Comparison of ENCODE assay signal across 24 cellular contexts in the genomic region with DNA sequence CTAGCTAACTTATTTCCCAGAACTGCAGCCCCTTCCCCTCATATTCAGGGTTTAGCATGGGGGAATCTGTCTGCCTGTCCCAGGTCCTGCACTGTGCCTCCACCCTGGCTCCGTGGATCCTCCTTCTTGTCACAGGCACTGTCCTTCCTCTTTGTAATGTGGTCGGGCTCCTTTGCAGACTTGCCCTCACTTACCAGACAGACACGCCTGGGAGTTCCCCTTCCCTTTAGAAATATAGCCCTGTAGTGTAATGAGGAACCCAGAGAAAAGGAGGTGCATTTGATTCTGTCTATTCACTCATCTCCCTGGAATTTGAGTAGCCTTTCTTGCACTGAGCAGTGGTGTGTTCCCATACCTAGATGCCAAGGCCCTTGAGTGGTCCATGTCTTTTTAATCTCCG.
DNase-seq lines count a peak whose midpoint lies in the region; ATAC-seq and TF ChIP-seq lines count a peak whose summit lies in the region.
"Had no signal": no experiment of that assay in that cellular context is flagged by ENCODE, and none has a peak within 500 bp of the region (broad histone marks: within the 10 kb centered on the region; RNA-seq: fewer than 3 reads in every experiment).

No MANE protein-coding gene starts in this region.

- no peak overlapping the region for H4K8ac ChIP-seq in neuronal stem cell (ENCODE audit: low read depth, low read length)

- no peak overlapping the region for H4K91ac ChIP-seq in neuronal stem cell (ENCODE audit: low read depth, low read length, poor library complexity)

- no peaks in the 10 kb centered on the region for H3K79me1 ChIP-seq in neuronal stem cell (ENCODE audit: low read depth, low read length)

- H3K27ac ChIP-seq in neuronal stem cell (replicated peaks; ENCODE audit: low read length): no peak overlapping the region
- no peak overlapping the region for H3K27ac ChIP-seq in CD4-positive, alpha-beta memory T cell (ENCODE audit: low read depth, low read length)
- H3K27ac ChIP-seq: heart left ventricle, tibial nerve, VCaP had no signal

- H3K36me3 ChIP-seq in neuronal stem cell (replicated peaks in 1 of 2; ENCODE audit: control insufficient read depth in 2 of 2, insufficient read depth in 2 of 2, low read length in 2 of 2): no peaks in the 10 kb centered on the region
- H3K36me3 ChIP-seq in CD4-positive, alpha-beta memory T cell (ENCODE audit: insufficient read depth, low read length): no peaks in the 10 kb centered on the region
- H3K36me3 ChIP-seq: HAP-1, heart left ventricle, tibial nerve had no signal

- no peaks in the 10 kb centered on the region for H3K36me3 Mint-ChIP-seq in activated T-helper 2 cell treated with anti-CD3 and anti-CD28 coated beads, Interferon-gamma antibody, Interleukin-2, Interleukin-4, amounts not matched to agents 10 μg/mL and 5 μg/mL and 100 μg/mL, durations not matched to agents 14 hours and 24 hours and 36 hours (ENCODE audit: low read depth)
- no peaks in the 10 kb centered on the region for H3K36me3 Mint-ChIP-seq in CD4-positive, alpha-beta memory T cell
- H3K36me3 Mint-ChIP-seq: CD8-positive, alpha-beta memory T cell had no signal

- no peak overlapping the region for H3K27ac Mint-ChIP-seq in activated T-helper 2 cell treated with anti-CD3 and anti-CD28 coated beads, Interferon-gamma antibody, Interleukin-2, Interleukin-4, amounts not matched to agents 10 μg/mL and 5 μg/mL and 100 μg/mL, durations not matched to agents 14 hours and 24 hours and 36 hours
- no peak overlapping the region for H3K27ac Mint-ChIP-seq in CD4-positive, alpha-beta memory T cell
- H3K27ac Mint-ChIP-seq: activated naive CD4-positive, alpha-beta T cell treated with anti-CD3 and anti-CD28 coated beads for 36 hours; CD8-positive, alpha-beta memory T cell had no signal

- no peak overlapping the region for H2BK15ac ChIP-seq in neuronal stem cell (ENCODE audit: low read length)

- peak; percentile 2 for DNase-seq in GF-D8 (lab: John Stamatoyannopoulos, UW)
- DNase-seq in NOMO-1 (lab: John Stamatoyannopoulos, UW; ENCODE audit: unreplicated experiment in 2 of 2): peak; percentile 18 to 65
- DNase-seq in epithelial cell of esophagus (ENCODE audit: low read depth): peak; percentile 7
- no peak for DNase-seq in neuronal stem cell (ENCODE audit: low spot score)
- no peak for DNase-seq in activated T-helper 2 cell treated with anti-CD3 and anti-CD28 coated beads, Interferon-gamma antibody, Interleukin-2, Interleukin-4, amounts not matched to agents 10 μg/mL and 5 μg/mL and 100 μg/mL, durations not matched to agents 14 hours and 24 hours and 36 hours (ENCODE audit: low spot score)
- no peak for DNase-seq in NCI-H1092 treated with DMSO at 0.1 percent for 48 hours (lab: John Stamatoyannopoulos, UW)
- DNase-seq in CD4-positive, alpha-beta memory T cell: no peak
- DNase-seq: activated CD4-positive, alpha-beta T cell treated with anti-CD3 and anti-CD28 coated beads, Interleukin-2, amount 50 U/mL, for 48 hours; activated naive CD4-positive, alpha-beta T cell treated with anti-CD3 and anti-CD28 coated beads for 36 hours; activated T-cell treated with anti-CD3 and anti-CD28 coated beads for 4 hours; CD8-positive, alpha-beta memory T cell; DND-41; effector memory CD4-positive, alpha-beta T cell; heart left ventricle; mesendoderm; NCI-H1048; NCI-H2107; RPMI8226; stimulated activated naive CD4-positive, alpha-beta T cell; T-helper 1 cell had no signal

- WGBS in neuronal stem cell (ENCODE audit: extremely low coverage in 2 of 2, insufficient read length in 2 of 2, insufficient replicate concordance in 1 of 2), 2 donors: no CpG with 5 or more reads among the region's 4 CpGs

- no peak overlapping the region for H2BK120ac ChIP-seq in neuronal stem cell (ENCODE audit: low read depth, low read length)

- H3K4me1 Mint-ChIP-seq in activated T-helper 2 cell treated with anti-CD3 and anti-CD28 coated beads, Interferon-gamma antibody, Interleukin-2, Interleukin-4, amounts not matched to agents 10 μg/mL and 5 μg/mL and 100 μg/mL, durations not matched to agents 14 hours and 24 hours and 36 hours (ENCODE audit: low read depth): no peaks in the 10 kb centered on the region
- no peaks in the 10 kb centered on the region for H3K4me1 Mint-ChIP-seq in CD4-positive, alpha-beta memory T cell
- H3K4me1 Mint-ChIP-seq: CD8-positive, alpha-beta memory T cell had no signal

- no peak overlapping the region for H3K23ac ChIP-seq in neuronal stem cell (ENCODE audit: low read depth, low read length, poor library complexity)

- H2BK12ac ChIP-seq in neuronal stem cell (ENCODE audit: low read length): no peak overlapping the region

- no peak overlapping the region for H3K4me2 ChIP-seq in neuronal stem cell (ENCODE audit: insufficient read depth, low read length, poor library complexity, severe bottlenecking)

- H3K27me3 Mint-ChIP-seq in activated T-helper 2 cell treated with anti-CD3 and anti-CD28 coated beads, Interferon-gamma antibody, Interleukin-2, Interleukin-4, amounts not matched to agents 10 μg/mL and 5 μg/mL and 100 μg/mL, durations not matched to agents 14 hours and 24 hours and 36 hours (ENCODE audit: low read depth): peaks cover 29% of the 10 kb centered on the region
- H3K27me3 Mint-ChIP-seq in CD4-positive, alpha-beta memory T cell: peaks cover 15 to 34% of the 10 kb centered on the region in 2 donors

- H3K4me1 ChIP-seq in neuronal stem cell (ENCODE audit: control insufficient read depth in 2 of 2, insufficient read depth in 1 of 2, low read depth in 1 of 2, low read length in 2 of 2): peaks cover 7 to 11% of the 10 kb centered on the region in 2 donors
- no peaks in the 10 kb centered on the region for H3K4me1 ChIP-seq in CD4-positive, alpha-beta memory T cell (ENCODE audit: insufficient read depth, low read length)
- H3K4me1 ChIP-seq: HAP-1, tibial nerve had no signal

- no peaks in the 10 kb centered on the region for H3K9me3 Mint-ChIP-seq in activated T-helper 2 cell treated with anti-CD3 and anti-CD28 coated beads, Interferon-gamma antibody, Interleukin-2, Interleukin-4, amounts not matched to agents 10 μg/mL and 5 μg/mL and 100 μg/mL, durations not matched to agents 14 hours and 24 hours and 36 hours
- no peaks in the 10 kb centered on the region for H3K9me3 Mint-ChIP-seq in CD4-positive, alpha-beta memory T cell
- H3K9me3 Mint-ChIP-seq: activated naive CD4-positive, alpha-beta T cell treated with anti-CD3 and anti-CD28 coated beads for 36 hours; CD8-positive, alpha-beta memory T cell had no signal

- no peaks in the 10 kb centered on the region for H3K9me3 ChIP-seq in neuronal stem cell (replicated peaks in 1 of 2; ENCODE audit: control insufficient read depth in 2 of 2, insufficient read depth in 1 of 2, low read depth in 1 of 2, low read length in 2 of 2)
- no peaks in the 10 kb centered on the region for H3K9me3 ChIP-seq in CD4-positive, alpha-beta memory T cell (ENCODE audit: control insufficient read depth in 1 of 2, low read length in 2 of 2)
- H3K9me3 ChIP-seq: HAP-1, heart left ventricle, tibial nerve had no signal

- H3K27me3 ChIP-seq in neuronal stem cell (ENCODE audit: control insufficient read depth in 3 of 3, insufficient read depth in 3 of 3, low read depth in 1 of 3, low read length in 3 of 3): no peaks in the 10 kb centered on the region
- H3K27me3 ChIP-seq in CD4-positive, alpha-beta memory T cell (ENCODE audit: insufficient read depth, low read length): no peaks in the 10 kb centered on the region
- H3K27me3 ChIP-seq: heart left ventricle, tibial nerve had no signal

- intact Hi-C loops in activated T-helper 2 cell treated with anti-CD3 and anti-CD28 coated beads, Interferon-gamma antibody, Interleukin-2, Interleukin-4, amounts not matched to agents 10 μg/mL and 5 μg/mL and 100 μg/mL, durations not matched to agents 14 hours and 24 hours and 36 hours (cut with micrococcal nuclease): no loop called here
- intact Hi-C loops in CD4-positive, alpha-beta memory T cell (cut with micrococcal nuclease): no loop called here

- ATAC-seq in GM21526 (IDR thresholded peaks at IDR 0.05; ENCODE audit: low FRiP score, unreplicated experiment): no peak

- CTCF ChIA-PET in CD4-positive, alpha-beta memory T cell (lab: Charles Lee; ENCODE audit: partially characterized antibody): no interaction called here

- no peak overlapping the region for H3K4ac ChIP-seq in neuronal stem cell (ENCODE audit: low read length)

- H2AK5ac ChIP-seq in neuronal stem cell (ENCODE audit: low read depth, low read length): no peak overlapping the region

- H2AFZ ChIP-seq in neuronal stem cell (ENCODE audit: low read length): peak overlapping the region; percentile 71

- no peak overlapping the region for H2BK5ac ChIP-seq in neuronal stem cell (ENCODE audit: low read length)

- no peak overlapping the region for H3K14ac ChIP-seq in neuronal stem cell (ENCODE audit: low read length)

- H3K4me3 ChIP-seq in epithelial cell of esophagus (ENCODE audit: low read length) (no peak overlapping the region), neuronal stem cell (ENCODE audit: low read length in 2 of 2) (no peak overlapping the region)
- H3K4me3 ChIP-seq in CD4-positive, alpha-beta memory T cell (ENCODE audit: low read length in 2 of 2): no peak overlapping the region
- H3K4me3 ChIP-seq: HAP-1, heart left ventricle, tibial nerve had no signal

- POLR2A ChIA-PET in CD4-positive, alpha-beta memory T cell (lab: Charles Lee; ENCODE audit: partially characterized antibody): no interaction called here

- no peak overlapping the region for H3K4me3 Mint-ChIP-seq in activated T-helper 2 cell treated with anti-CD3 and anti-CD28 coated beads, Interferon-gamma antibody, Interleukin-2, Interleukin-4, amounts not matched to agents 10 μg/mL and 5 μg/mL and 100 μg/mL, durations not matched to agents 14 hours and 24 hours and 36 hours (ENCODE audit: low read depth)
- H3K4me3 Mint-ChIP-seq in CD4-positive, alpha-beta memory T cell: no peak overlapping the region
- H3K4me3 Mint-ChIP-seq: activated naive CD4-positive, alpha-beta T cell treated with anti-CD3 and anti-CD28 coated beads for 36 hours; CD8-positive, alpha-beta memory T cell had no signal

- no peak overlapping the region for H3K9ac ChIP-seq in neuronal stem cell (ENCODE audit: low read depth, low read length, poor library complexity)

- TF ChIP-seq CTCF in epithelial cell of esophagus (IDR thresholded peaks at IDR 0.05; ENCODE audit: insufficient read depth, low read depth, low read length, missing control alignments): no peak

- no peak overlapping the region for H3K18ac ChIP-seq in neuronal stem cell (ENCODE audit: low read length)

Comparison
In these comparisons a context has a peak if more than half of its experiments do, and no peak if none do; other contexts are left out.
1. DNase-seq: peak in GF-D8 (single experiment), NOMO-1 (2 of 2) and epithelial cell of esophagus (single experiment); none in neuronal stem cell (single experiment), activated T-helper 2 cell treated with anti-CD3 and anti-CD28 coated beads, Interferon-gamma antibody, Interleukin-2, Interleukin-4, amounts not matched to agents 10 μg/mL and 5 μg/mL and 100 μg/mL, durations not matched to agents 14 hours and 24 hours and 36 hours (single experiment), NCI-H1092 treated with DMSO at 0.1 percent for 48 hours (single experiment) and CD4-positive, alpha-beta memory T cell (0 of 5).